8 cellular contexts compared by ENCODE assay signal in genomic region chr12:120117961-120118709, GRCh38. TPM values are rescaled to one million over a fixed set of nuclear protein-coding genes. Genes with fewer than 3 reads are reported as not detected.
DNase-seq lines count a peak whose midpoint lies in the region; ATAC-seq and TF ChIP-seq lines count a peak whose summit lies in the region.

No MANE protein-coding gene starts in this region.

- DNase-seq in CD4-positive, CD25-positive, alpha-beta regulatory T cell, result no peak
- DNase-seq in Jurkat, Clone E6-1 (ENCODE audit: low read depth, low spot score), result no peak
- peak; percentile 60 for DNase-seq in MCF 10A (ENCODE audit: unreplicated experiment)
- DNase-seq in memory B cell (ENCODE audit: low spot score in 2 of 2), result no peak
- no peak for DNase-seq in GM10248 (ENCODE audit: extremely low spot score)
- DNase-seq in DMS79 treated with DMSO at 0.1 percent for 48 hours (lab: John Stamatoyannopoulos, UW), result no peak
- DNase-seq in Ammon's horn (ENCODE audit: low spot score), result no peak

- H3K27me3 Mint-ChIP-seq in CD4-positive, CD25-positive, alpha-beta regulatory T cell, result no peaks in the 10 kb centered on the region
- H3K27me3 Mint-ChIP-seq in MCF 10A (ENCODE audit: insufficient read depth, unreplicated experiment), result no peaks in the 10 kb centered on the region
- H3K27me3 Mint-ChIP-seq in memory B cell, result no peaks in the 10 kb centered on the region

- peaks cover 70% of the 10 kb centered on the region for H3K4me1 ChIP-seq in CD4-positive, CD25-positive, alpha-beta regulatory T cell (ENCODE audit: control insufficient read depth, insufficient read depth, low read length, poor library complexity, severe bottlenecking)

- no peaks in the 10 kb centered on the region for H3K9me3 ChIP-seq in CD4-positive, CD25-positive, alpha-beta regulatory T cell (ENCODE audit: control insufficient read depth in 2 of 2, low read length in 2 of 2)

- POLR2A ChIA-PET in MCF 10A (lab: Yijun Ruan, JAX), result interaction anchor here (0.6 to 6.0 kb wide), 39 partner anchors 9 to 199 kb away, joined by 3 to 106 read pairs (median 5); partner anchors contain the start of genes BICDL1, PXN, RNU4-1 and RNU4-2
- POLR2A ChIA-PET in GM10248 (lab: Yijun Ruan, JAX), result interaction anchor here (1.1 to 7.4 kb wide), 2 partner anchors 31 to 80 kb away, joined by 4 to 97 read pairs; partner anchors contain the start of gene RPLP0

- peak overlapping the region; percentile 94 for H3K27ac ChIP-seq in CD4-positive, CD25-positive, alpha-beta regulatory T cell (ENCODE audit: insufficient read depth, low read length, poor library complexity, severe bottlenecking)

- TF ChIP-seq CTCF in MCF 10A (IDR thresholded peaks at IDR 0.05; ENCODE audit: unreplicated experiment) (no peak), GM10248 (IDR thresholded peaks at IDR 0.05; ENCODE audit: control extremely low read depth, extremely low read depth, low read depth, missing control alignments) (no peak)

- peaks cover 5% of the 10 kb centered on the region for H3K36me3 ChIP-seq in CD4-positive, CD25-positive, alpha-beta regulatory T cell (ENCODE audit: control insufficient read depth, insufficient read depth, low read length)

- H3K4me1 Mint-ChIP-seq in CD4-positive, CD25-positive, alpha-beta regulatory T cell, result peaks cover 40 to 81% (median 67%) of the 10 kb centered on the region in 4 donors
- peaks cover 44% of the 10 kb centered on the region for H3K4me1 Mint-ChIP-seq in MCF 10A (ENCODE audit: insufficient read depth, unreplicated experiment)
- peaks cover 46% of the 10 kb centered on the region for H3K4me1 Mint-ChIP-seq in memory B cell

- H3K9me3 Mint-ChIP-seq in CD4-positive, CD25-positive, alpha-beta regulatory T cell, result no peaks in the 10 kb centered on the region
- no peaks in the 10 kb centered on the region for H3K9me3 Mint-ChIP-seq in MCF 10A (ENCODE audit: unreplicated experiment)
- H3K9me3 Mint-ChIP-seq in memory B cell, result no peaks in the 10 kb centered on the region

- H3K36me3 Mint-ChIP-seq in CD4-positive, CD25-positive, alpha-beta regulatory T cell, result peaks cover 16% of the 10 kb centered on the region
- H3K36me3 Mint-ChIP-seq in MCF 10A (ENCODE audit: insufficient read depth, unreplicated experiment) (peaks cover 27% of the 10 kb centered on the region), memory B cell (peaks cover 6% of the 10 kb centered on the region)

- peak overlapping the region; percentile 73 to 98 (median 93) for H3K27ac Mint-ChIP-seq in CD4-positive, CD25-positive, alpha-beta regulatory T cell
- H3K27ac Mint-ChIP-seq in MCF 10A (ENCODE audit: low read depth, unreplicated experiment) (peak overlapping the region; percentile 95), memory B cell (peak overlapping the region; percentile 84)

- H3K27me3 ChIP-seq in CD4-positive, CD25-positive, alpha-beta regulatory T cell (ENCODE audit: control insufficient read depth, insufficient read depth, low read length), result no peaks in the 10 kb centered on the region

- BruUV-seq in MCF 10A (replicated peaks; lab: Mats Ljungman, UMichigan), result TSS peak; percentile 58

- CTCF ChIA-PET in MCF 10A (lab: Yijun Ruan, JAX) (interaction anchor here (0.7 to 1.7 kb wide), 3 partner anchors 12 to 111 kb away, joined by 3 to 6 read pairs (median 4); no protein-coding TSS in a partner anchor), GM10248 (lab: Yijun Ruan, JAX) (interaction anchor here (0.9 to 2.3 kb wide), 8 partner anchors 9 to 110 kb away, joined by 3 to 12 read pairs (median 4); partner anchors contain the start of gene RPLP0)

- intact Hi-C loops in MCF 10A (cut with micrococcal nuclease), result loop anchor here (5.0 to 10.0 kb wide), 2 partner anchors 79 to 147 kb away; partner anchors contain the start of gene PXN

- ATAC-seq in CD4-positive, CD25-positive, alpha-beta regulatory T cell (ENCODE audit: low read depth in 2 of 2), result no peak
- ATAC-seq in memory B cell (ENCODE audit: low read depth), result no peak
- no peak for ATAC-seq in HG02642 (IDR thresholded peaks at IDR 0.05; ENCODE audit: poor library complexity, unreplicated experiment)

- peak overlapping the region; percentile 87 to 98 (median 92) for H3K4me3 Mint-ChIP-seq in CD4-positive, CD25-positive, alpha-beta regulatory T cell
- H3K4me3 Mint-ChIP-seq in MCF 10A (ENCODE audit: unreplicated experiment) (peak overlapping the region; percentile 83), memory B cell (peak overlapping the region; percentile 86)

- peak overlapping the region; percentile 92 for H3K4me3 ChIP-seq in CD4-positive, CD25-positive, alpha-beta regulatory T cell (ENCODE audit: low read depth, low read length)
- H3K4me3 ChIP-seq in Jurkat, Clone E6-1 (ENCODE audit: low read length), result peak overlapping the region; percentile 61

RNA-seq across cellular contexts. Expression of gene RAB35, which starts 1.6 kb away (rescaled TPM):
- total RNA-seq in CD4-positive, CD25-positive, alpha-beta regulatory T cell, result 85.5 TPM
- polyA plus RNA-seq in CD4-positive, CD25-positive, alpha-beta regulatory T cell, result 10 to 100 TPM; 25.2 to 37.0 (median 27.1) TPM
- polyA plus RNA-seq in Jurkat, Clone E6-1 (2012; ENCODE audit: insufficient read depth, insufficient read length), result 68.2 TPM
- total RNA-seq in MCF 10A (2022), result 54.4 and 57.8 TPM in 2 replicates
